ENCODE assay signal across 12 cellular contexts in the genomic region with DNA sequence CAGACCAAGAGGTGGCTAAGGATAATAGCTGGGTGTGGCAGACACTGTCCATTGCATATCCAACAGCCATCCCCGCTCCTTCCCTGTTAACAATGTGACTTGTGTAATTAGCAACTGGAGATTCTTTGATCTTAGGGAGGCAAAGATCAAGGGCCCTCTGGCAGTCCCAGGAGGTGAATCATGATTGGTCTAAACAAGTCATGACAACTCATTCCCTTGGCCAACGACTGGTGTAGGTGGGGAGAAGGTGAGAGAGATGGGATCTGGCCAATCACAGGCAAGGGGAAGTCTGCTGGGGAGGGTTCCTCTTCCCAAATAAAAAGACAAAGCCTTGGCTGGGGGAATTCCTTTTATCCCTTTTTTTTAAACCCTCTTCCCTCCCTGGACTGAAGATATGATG.
"Had no signal": no experiment of that assay in that cellular context is flagged by ENCODE, and none has a peak within 500 bp of the region (broad histone marks: within the 10 kb centered on the region; RNA-seq: fewer than 3 reads in every experiment).

No MANE protein-coding gene starts in this region.

- H3K27ac ChIP-seq: lower lobe of right lung had no signal

- H3K36me3 ChIP-seq: lower lobe of right lung, spleen had no signal

- DNase-seq: activated CD4-positive, alpha-beta T cell treated with anti-CD3 and anti-CD28 coated beads, Interleukin-2, amount 50 U/mL, for 4 hours; activated gamma-delta T cell treated with Interleukin-2 at 50 U/mL for 16 hours; activated naive CD8-positive, alpha-beta T cell treated with anti-CD3 and anti-CD28 coated beads for 36 hours; activated T-cell treated with anti-CD3 and anti-CD28 coated beads, Interleukin-2, amount 50 U/mL, for 4 hours; effector CD4-positive, alpha-beta T cell; hippocampal formation; lower lobe of right lung; naive thymus-derived CD4-positive, alpha-beta T cell; right cardiac atrium; spleen; stimulated activated CD4-positive, alpha-beta T cell treated with anti-CD3 and anti-CD28 coated beads, Interleukin-1b, Interleukin-23, amount 100 ng/mL, for 48 hours; stimulated activated naive B cell treated with anti-CD40 and anti-IgM and Interleukin-4, amounts not matched to agents 10 μg/mL and 1 μg/mL and 100 μg/mL, for 72 hours had no signal

- H3K4me3 ChIP-seq: lower lobe of right lung, spleen had no signal

- H3K9me3 ChIP-seq: lower lobe of right lung, spleen had no signal
